Comparison of ENCODE assay signal across 10 cellular contexts in the genomic region with DNA sequence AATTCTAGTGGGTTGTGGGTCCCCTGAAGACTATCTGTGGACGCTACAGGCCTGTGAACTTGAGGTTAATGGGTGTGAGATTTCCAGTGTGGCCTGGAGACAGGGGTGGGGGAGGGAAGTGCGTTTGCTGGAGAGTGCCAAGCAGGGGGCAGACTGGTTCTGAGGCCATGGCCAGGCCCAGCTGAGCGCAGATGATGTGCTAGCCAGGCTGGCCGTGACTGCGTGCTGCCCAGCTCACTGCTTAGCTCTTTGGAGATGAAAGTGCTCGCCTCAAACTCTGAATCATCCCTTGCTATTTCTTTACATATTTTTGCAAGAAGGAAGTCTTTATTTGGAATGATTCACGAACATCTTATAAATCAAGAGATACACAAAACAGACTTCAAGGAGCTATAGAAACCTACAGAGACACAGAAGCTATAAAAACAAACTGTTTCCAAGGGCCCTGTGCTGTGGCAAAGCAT.
DNase-seq lines count a peak whose midpoint lies in the region; ATAC-seq and TF ChIP-seq lines count a peak whose summit lies in the region.
"Had no signal": no experiment of that assay in that cellular context is flagged by ENCODE, and none has a peak within 500 bp of the region (broad histone marks: within the 10 kb centered on the region; RNA-seq: fewer than 3 reads in every experiment).

No MANE protein-coding gene starts in this region.

- H3K27me3 ChIP-seq in GM23248 (replicated peaks; ENCODE audit: insufficient read depth) (no peaks in the 10 kb centered on the region), body of pancreas (no peaks in the 10 kb centered on the region)

- H3K9me2 ChIP-seq in GM23248 (ENCODE audit: insufficient read depth) = no peaks in the 10 kb centered on the region

- POLR2A ChIA-PET in WTC11 (lab: Charles Lee) = no interaction called here

- H3K4me3 Mint-ChIP-seq in WTC11 = no peak overlapping the region
- H3K4me3 Mint-ChIP-seq in T-helper 2 cell treated with Interferon-gamma antibody and Interleukin-4, amounts not matched to agents 5 μg/mL and 100 μg/mL, for 36 hours = no peak overlapping the region

- H3K27me3 Mint-ChIP-seq in WTC11 (ENCODE audit: low read depth) = no peaks in the 10 kb centered on the region
- H3K27me3 Mint-ChIP-seq in T-helper 2 cell treated with Interferon-gamma antibody and Interleukin-4, amounts not matched to agents 5 μg/mL and 100 μg/mL, for 36 hours (ENCODE audit: low read depth) = peaks cover 25% of the 10 kb centered on the region

- H2AFZ ChIP-seq in GM23248 = peak overlapping the region; percentile 73

- in situ Hi-C loops in GM23248 (cut with MboI) = no loop called here

- no peaks in the 10 kb centered on the region for H3K79me2 ChIP-seq in GM23248 (ENCODE audit: insufficient read depth)

- intact Hi-C loops in posterior cingulate gyrus (cut with DNase I) = no loop called here
- intact Hi-C loops in body of pancreas (cut with DNase I) = loop anchor here (10.0 kb wide), 1 partner anchor 74 kb away; no protein-coding TSS in a partner anchor

- H3K4me1 Mint-ChIP-seq in WTC11 = peaks cover 18% of the 10 kb centered on the region
- H3K4me1 Mint-ChIP-seq in T-helper 2 cell treated with Interferon-gamma antibody and Interleukin-4, amounts not matched to agents 5 μg/mL and 100 μg/mL, for 36 hours (ENCODE audit: low read depth) = no peaks in the 10 kb centered on the region

- DNase-seq in GM23248 = peak; percentile 96
- no peak for DNase-seq in WTC11 (ENCODE audit: low spot score)
- DNase-seq in foreskin melanocyte = peak; percentile 87
- peak; percentile 39 to 94 (median 53) for DNase-seq in posterior cingulate gyrus
- no peak for DNase-seq in T-helper 2 cell treated with Interferon-gamma antibody and Interleukin-4, amounts not matched to agents 5 μg/mL and 100 μg/mL, for 36 hours (ENCODE audit: low spot score)
- DNase-seq in body of pancreas = no peak
- no peak for DNase-seq in NCI-H1417 treated with DMSO at 0.1 percent for 48 hours (lab: John Stamatoyannopoulos, UW)
- DNase-seq: NCI-H1105 treated with DMSO at 0.1 percent for 48 hours, T-helper 1 cell had no signal

- H3K27ac Mint-ChIP-seq in WTC11 = no peak overlapping the region
- no peak overlapping the region for H3K27ac Mint-ChIP-seq in T-helper 2 cell treated with Interferon-gamma antibody and Interleukin-4, amounts not matched to agents 5 μg/mL and 100 μg/mL, for 36 hours

- H3K4me3 ChIP-seq in GM23248 (no peak overlapping the region), body of pancreas (no peak overlapping the region)

- peak overlapping the region; percentile 83 for H3K9ac ChIP-seq in GM23248

- H3F3A ChIP-seq in GM23248 (ENCODE audit: insufficient read depth) = peaks cover 14% of the 10 kb centered on the region

- H3K27ac ChIP-seq in GM23248 = peak overlapping the region; percentile 93
- no peak overlapping the region for H3K27ac ChIP-seq in body of pancreas

- H3K9me3 Mint-ChIP-seq in WTC11 = no peaks in the 10 kb centered on the region
- H3K9me3 Mint-ChIP-seq in T-helper 2 cell treated with Interferon-gamma antibody and Interleukin-4, amounts not matched to agents 5 μg/mL and 100 μg/mL, for 36 hours = no peaks in the 10 kb centered on the region

- peak overlapping the region; percentile 32 for H3K4me2 ChIP-seq in GM23248 (ENCODE audit: unreplicated experiment)

- 8 to 18% methylated on average over 7 of the region's 7 CpGs for WGBS in GM23248 (ENCODE audit: low coverage in 1 of 2, low lambda C conversion rate in 2 of 2, missing lambda C conversion rate in 2 of 2), 2 experiments
- 73 to 89% methylated on average over 6 to 7 of the region's 7 CpGs for WGBS in body of pancreas, 2 donors

- CTCF ChIA-PET in WTC11 (lab: Charles Lee) = interaction anchor here (0.6 kb wide), 1 partner anchor 91 kb away, joined by 3 read pairs; no protein-coding TSS in a partner anchor

- no peaks in the 10 kb centered on the region for H4K20me1 ChIP-seq in GM23248 (ENCODE audit: insufficient read depth)

- H3K36me3 ChIP-seq in GM23248 (ENCODE audit: low read depth) (no peaks in the 10 kb centered on the region), body of pancreas (replicated peaks in 1 of 2; ENCODE audit: insufficient read depth in 1 of 2, low read depth in 2 of 2) (no peaks in the 10 kb centered on the region)

- peaks cover 17% of the 10 kb centered on the region for H3K4me1 ChIP-seq in GM23248 (ENCODE audit: insufficient read depth)
- peaks cover 9% of the 10 kb centered on the region for H3K4me1 ChIP-seq in body of pancreas

- no peaks in the 10 kb centered on the region for H3K36me3 Mint-ChIP-seq in WTC11
- H3K36me3 Mint-ChIP-seq in T-helper 2 cell treated with Interferon-gamma antibody and Interleukin-4, amounts not matched to agents 5 μg/mL and 100 μg/mL, for 36 hours (ENCODE audit: low read depth) = no peaks in the 10 kb centered on the region

- H3K9me3 ChIP-seq in GM23248 (ENCODE audit: low read depth) (no peaks in the 10 kb centered on the region), body of pancreas (no peaks in the 10 kb centered on the region)

- no peak for TF ChIP-seq CTCF in WTC11 (IDR thresholded peaks at IDR 0.05)
- TF ChIP-seq CTCF in body of pancreas (IDR thresholded peaks at IDR 0.05) = no peak

- ATAC-seq in WTC11 (peak; percentile 44), GM19463 (IDR thresholded peaks at IDR 0.05; ENCODE audit: unreplicated experiment) (no peak), body of pancreas (no peak)

- no peak for TF ChIP-seq POLR2A in body of pancreas (IDR thresholded peaks at IDR 0.05)

TF ChIP-seq in WTC11, 78 proteins besides CTCF, POLR2A, EP300 and RAD21 (continues in another document):
- TF ChIP-seq TCF7 (CRISPR knock-in tag; IDR thresholded peaks at IDR 0.05; ENCODE audit: low read depth) = no peak
- TF ChIP-seq, protein P1, sequence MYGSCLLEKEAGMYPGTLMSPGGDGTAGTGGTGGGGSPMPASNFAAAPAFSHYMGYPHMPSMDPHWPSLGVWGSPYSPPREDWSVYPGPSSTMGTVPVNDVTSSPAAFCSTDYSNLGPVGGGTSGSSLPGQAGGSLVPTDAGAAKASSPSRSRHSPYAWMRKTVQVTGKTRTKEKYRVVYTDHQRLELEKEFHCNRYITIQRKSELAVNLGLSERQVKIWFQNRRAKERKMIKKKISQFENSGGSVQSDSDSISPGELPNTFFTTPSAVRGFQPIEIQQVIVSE (CRISPR knock-in tag; IDR thresholded peaks at IDR 0.05; ENCODE audit: borderline replicate concordance) = no peak
- TF ChIP-seq FOXJ3 (CRISPR knock-in tag; IDR thresholded peaks at IDR 0.05; ENCODE audit: borderline replicate concordance) = no peak
- no peak for TF ChIP-seq CREM (CRISPR knock-in tag; IDR thresholded peaks at IDR 0.05)
- no peak for TF ChIP-seq SMAD4 (CRISPR knock-in tag; IDR thresholded peaks at IDR 0.05)
- TF ChIP-seq, protein P2, sequence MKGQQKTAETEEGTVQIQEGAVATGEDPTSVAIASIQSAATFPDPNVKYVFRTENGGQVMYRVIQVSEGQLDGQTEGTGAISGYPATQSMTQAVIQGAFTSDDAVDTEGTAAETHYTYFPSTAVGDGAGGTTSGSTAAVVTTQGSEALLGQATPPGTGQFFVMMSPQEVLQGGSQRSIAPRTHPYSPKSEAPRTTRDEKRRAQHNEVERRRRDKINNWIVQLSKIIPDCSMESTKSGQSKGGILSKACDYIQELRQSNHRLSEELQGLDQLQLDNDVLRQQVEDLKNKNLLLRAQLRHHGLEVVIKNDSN (CRISPR knock-in tag; IDR thresholded peaks at IDR 0.05) = no peak
- TF ChIP-seq KAT7 (CRISPR knock-in tag; IDR thresholded peaks at IDR 0.05; ENCODE audit: borderline replicate concordance) = no peak
- no peak for TF ChIP-seq FOXP4 (CRISPR knock-in tag; IDR thresholded peaks at IDR 0.05)
- no peak for TF ChIP-seq EMX1 (CRISPR knock-in tag; IDR thresholded peaks at IDR 0.05)
- TF ChIP-seq FOXK1 (CRISPR knock-in tag; IDR thresholded peaks at IDR 0.05) = no peak
- TF ChIP-seq, protein P3, sequence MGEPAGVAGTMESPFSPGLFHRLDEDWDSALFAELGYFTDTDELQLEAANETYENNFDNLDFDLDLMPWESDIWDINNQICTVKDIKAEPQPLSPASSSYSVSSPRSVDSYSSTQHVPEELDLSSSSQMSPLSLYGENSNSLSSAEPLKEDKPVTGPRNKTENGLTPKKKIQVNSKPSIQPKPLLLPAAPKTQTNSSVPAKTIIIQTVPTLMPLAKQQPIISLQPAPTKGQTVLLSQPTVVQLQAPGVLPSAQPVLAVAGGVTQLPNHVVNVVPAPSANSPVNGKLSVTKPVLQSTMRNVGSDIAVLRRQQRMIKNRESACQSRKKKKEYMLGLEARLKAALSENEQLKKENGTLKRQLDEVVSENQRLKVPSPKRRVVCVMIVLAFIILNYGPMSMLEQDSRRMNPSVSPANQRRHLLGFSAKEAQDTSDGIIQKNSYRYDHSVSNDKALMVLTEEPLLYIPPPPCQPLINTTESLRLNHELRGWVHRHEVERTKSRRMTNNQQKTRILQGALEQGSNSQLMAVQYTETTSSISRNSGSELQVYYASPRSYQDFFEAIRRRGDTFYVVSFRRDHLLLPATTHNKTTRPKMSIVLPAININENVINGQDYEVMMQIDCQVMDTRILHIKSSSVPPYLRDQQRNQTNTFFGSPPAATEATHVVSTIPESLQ (CRISPR knock-in tag; IDR thresholded peaks at IDR 0.05) = no peak
- no peak for TF ChIP-seq NFE2L1 (CRISPR knock-in tag; IDR thresholded peaks at IDR 0.05)
- no peak for TF ChIP-seq PRRX2 (CRISPR knock-in tag; IDR thresholded peaks at IDR 0.05)

Comparison
In these comparisons a context has a peak if more than half of its experiments do, and no peak if none do; other contexts are left out.
1. DNase-seq: peak in GM23248 (single experiment), foreskin melanocyte (single experiment) and posterior cingulate gyrus (10 of 10); none in WTC11 (single experiment), T-helper 2 cell treated with Interferon-gamma antibody and Interleukin-4, amounts not matched to agents 5 μg/mL and 100 μg/mL, for 36 hours (single experiment), body of pancreas (0 of 4) and NCI-H1417 treated with DMSO at 0.1 percent for 48 hours (single experiment).